8 cellular contexts compared by ENCODE assay signal in genomic region chr10:72334832-72335393, GRCh38. TPM values are rescaled to one million over a fixed set of nuclear protein-coding genes. Genes with fewer than 3 reads are reported as not detected.
DNase-seq lines count a peak whose midpoint lies in the region; ATAC-seq and TF ChIP-seq lines count a peak whose summit lies in the region.

No MANE protein-coding gene starts in this region.

- H3K27me3 Mint-ChIP-seq in nephron (ENCODE audit: low read depth) = no peaks in the 10 kb centered on the region

- H3K27ac ChIP-seq in substantia nigra (ENCODE audit: low read depth, low read length, poor library complexity, severe bottlenecking) = peak overlapping the region; percentile 96

- DNase-seq in GM06990 (ENCODE audit: extremely low read depth, insufficient read length) (peak; percentile 91), H4 (ENCODE audit: low spot score) (peak; percentile 97), NB4 (ENCODE audit: low read depth) (peak; percentile 83), substantia nigra (lab: John Stamatoyannopoulos, UW) (peak in 39 of 49 donors; percentile 25 to 83 (median 63)), NCI-H1436 (lab: John Stamatoyannopoulos, UW) (no peak)
- peak; percentile 65 for DNase-seq in activated CD8-positive, alpha-beta memory T cell treated with anti-CD3 and anti-CD28 coated beads, Interleukin-2, amount 50 U/mL, for 24 hours (ENCODE audit: extremely low read depth)

- peaks cover 23% of the 10 kb centered on the region for H3K36me3 ChIP-seq in GM06990 (ENCODE audit: control insufficient read depth, insufficient read depth, low read length)

- H3K27ac Mint-ChIP-seq in nephron = peak overlapping the region; percentile 73 to 96 (median 95)

- no peak for TF ChIP-seq POLR2A in NB4 (IDR thresholded peaks at IDR 0.05; ENCODE audit: extremely low read depth, insufficient read length)

- H3K27me3 ChIP-seq in GM06990 (replicated peaks; ENCODE audit: control insufficient read depth, insufficient read depth, low read length) = no peaks in the 10 kb centered on the region

- H3K4me1 Mint-ChIP-seq in nephron = peaks cover 66% of the 10 kb centered on the region

- TF ChIP-seq CTCF in GM06990 (IDR thresholded peaks at IDR 0.05; ENCODE audit: insufficient read depth, low read length, poor library complexity, severe bottlenecking) = peak; percentile 54
- TF ChIP-seq CTCF in NB4 (IDR thresholded peaks at IDR 0.05; ENCODE audit: low read depth, low read length) = no peak
- TF ChIP-seq CTCF in nephron (IDR thresholded peaks at IDR 0.05; ENCODE audit: unreplicated experiment in 3 of 3) = no peak

- H3K36me3 Mint-ChIP-seq in nephron (ENCODE audit: low read depth) = peaks cover 18% of the 10 kb centered on the region

- H3K4me3 ChIP-seq in GM06990 (replicated peaks; ENCODE audit: low read depth, low read length) = no peak overlapping the region
- H3K4me3 ChIP-seq in NB4 (ENCODE audit: low read depth, low read length) = no peak overlapping the region

- H3K9me3 Mint-ChIP-seq in nephron = no peaks in the 10 kb centered on the region

- peak overlapping the region in 1 of 3 experiments; percentile 27 for H3K4me3 Mint-ChIP-seq in nephron

- peak; percentile 40 for ATAC-seq in esophagus mucosa

RNA-seq across cellular contexts. Expression of gene DNAJB12, which starts 19.8 kb away (rescaled TPM):
- total RNA-seq in H4 (2014; rRNA removed; shearing (Covaris generic)) = 18.1 and 22.1 TPM in 2 replicates
- total RNA-seq in esophagus mucosa = 21.6 TPM
